Comparison of ENCODE assay signal across 21 cellular contexts in the genomic region with DNA sequence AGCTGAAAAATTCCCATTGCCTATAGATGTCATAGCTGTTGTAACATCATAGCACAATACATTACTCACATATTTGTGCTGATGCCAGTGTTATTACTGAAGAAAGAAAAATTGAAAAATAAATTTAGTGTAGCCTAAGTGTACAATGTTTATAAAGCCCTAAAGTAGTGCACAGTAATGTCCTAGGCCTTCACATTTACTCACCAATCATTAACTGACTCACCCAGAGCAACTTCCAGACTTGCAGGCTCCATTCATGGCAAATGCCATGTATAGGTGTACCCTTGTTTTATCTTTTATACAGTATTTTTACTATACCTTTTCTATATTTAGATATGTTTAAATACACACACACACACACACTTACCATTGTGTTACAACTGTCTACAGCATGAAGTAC.
"Had no signal": no experiment of that assay in that cellular context is flagged by ENCODE, and none has a peak within 500 bp of the region (broad histone marks: within the 10 kb centered on the region; RNA-seq: fewer than 3 reads in every experiment).

No MANE protein-coding gene starts in this region.

- DNase-seq: central memory CD4-positive, alpha-beta T cell; cortex of kidney; dorsolateral prefrontal cortex; effector CD8-positive, alpha-beta T cell; gastrocnemius medialis; islet precursor cell; left cardiac atrium; left ventricle myocardium inferior; lower lobe of right lung; natural killer cell; right cardiac atrium; stimulated activated CD4-positive, alpha-beta T cell treated with anti-CD3 and anti-CD28 coated beads, Interleukin-4, amount 100 ng/mL, for 1 hour; stimulated activated CD8-positive, alpha-beta memory T cell treated with anti-CD3 and anti-CD28 coated beads, Interleukin-4, amount 100 ng/mL, for 48 hours had no signal

- H3K27ac ChIP-seq: dorsolateral prefrontal cortex, esophagus muscularis mucosa, gastrocnemius medialis, left ventricle myocardium inferior, lower lobe of right lung, tibial nerve had no signal

- H3K4me3 Mint-ChIP-seq: memory B cell; mesothelial cell of epicardium; natural killer cell; neural crest cell; stimulated activated memory B cell treated with anti-CD40 and anti-IgM and Interleukin-4, amounts not matched to agents 10 μg/mL and 1 μg/mL and 100 μg/mL, for 72 hours; stimulated activated naive CD8-positive, alpha-beta T cell treated with anti-CD3 and anti-CD28 coated beads, Interleukin-15, Interleukin-2, amounts not matched to agents 100 ng/mL and 50 ng/mL, for 24 hours had no signal

- H3K27me3 Mint-ChIP-seq: memory B cell; stimulated activated memory B cell treated with anti-CD40 and anti-IgM and Interleukin-4, amounts not matched to agents 10 μg/mL and 1 μg/mL and 100 μg/mL, for 72 hours; stimulated activated naive CD8-positive, alpha-beta T cell treated with anti-CD3 and anti-CD28 coated beads, Interleukin-15, Interleukin-2, amounts not matched to agents 100 ng/mL and 50 ng/mL, for 24 hours had no signal

- H3K4me1 ChIP-seq: esophagus muscularis mucosa, gastrocnemius medialis, left ventricle myocardium inferior, lower lobe of right lung, tibial nerve had no signal

- H3K27ac Mint-ChIP-seq: memory B cell; mesothelial cell of epicardium; natural killer cell; stimulated activated memory B cell treated with anti-CD40 and anti-IgM and Interleukin-4, amounts not matched to agents 10 μg/mL and 1 μg/mL and 100 μg/mL, for 72 hours; stimulated activated naive CD8-positive, alpha-beta T cell treated with anti-CD3 and anti-CD28 coated beads, Interleukin-15, Interleukin-2, amounts not matched to agents 100 ng/mL and 50 ng/mL, for 24 hours had no signal

- ATAC-seq: gastrocnemius medialis; left cardiac atrium; lower lobe of right lung; natural killer cell; right cardiac atrium; stimulated activated memory B cell treated with anti-CD40 and anti-IgM and Interleukin-4, amounts not matched to agents 10 μg/mL and 1 μg/mL and 100 μg/mL, for 72 hours had no signal

- H3K4me1 Mint-ChIP-seq: memory B cell; natural killer cell; neural crest cell; stimulated activated memory B cell treated with anti-CD40 and anti-IgM and Interleukin-4, amounts not matched to agents 10 μg/mL and 1 μg/mL and 100 μg/mL, for 72 hours had no signal

- H3K4me2 ChIP-seq: smooth muscle cell had no signal

- H3K4me3 ChIP-seq: dorsolateral prefrontal cortex, esophagus muscularis mucosa, gastrocnemius medialis, left ventricle myocardium inferior, lower lobe of right lung, smooth muscle cell, tibial nerve had no signal

- H3K27me3 ChIP-seq: esophagus muscularis mucosa, gastrocnemius medialis, tibial nerve had no signal

- H3K9me3 Mint-ChIP-seq: neural crest cell; stimulated activated naive CD8-positive, alpha-beta T cell treated with anti-CD3 and anti-CD28 coated beads, Interleukin-15, Interleukin-2, amounts not matched to agents 100 ng/mL and 50 ng/mL, for 24 hours had no signal

- H3K9me3 ChIP-seq: esophagus muscularis mucosa, gastrocnemius medialis, left ventricle myocardium inferior, lower lobe of right lung, tibial nerve had no signal

- H3K36me3 Mint-ChIP-seq: memory B cell; mesothelial cell of epicardium; natural killer cell; stimulated activated memory B cell treated with anti-CD40 and anti-IgM and Interleukin-4, amounts not matched to agents 10 μg/mL and 1 μg/mL and 100 μg/mL, for 72 hours had no signal

- H3K36me3 ChIP-seq: esophagus muscularis mucosa, gastrocnemius medialis, left ventricle myocardium inferior, lower lobe of right lung, tibial nerve had no signal
